8 cellular contexts compared by ENCODE assay signal in genomic region chr2:68121873-68122679, GRCh38.
DNase-seq lines count a peak whose midpoint lies in the region; ATAC-seq and FAIRE-seq lines count a peak whose summit lies in the region.

No MANE protein-coding gene starts in this region.

- no peak for ATAC-seq in HG03521 (IDR thresholded peaks at IDR 0.05; ENCODE audit: unreplicated experiment)

- DNase-seq in NCI-H524 (lab: John Stamatoyannopoulos, UW) (peak; percentile 63 to 83), NCI-H524 treated with DMSO at 0.1 percent for 48 hours (lab: John Stamatoyannopoulos, UW) (no peak), NCI-H146 (lab: John Stamatoyannopoulos, UW) (peak; percentile 72), brain pericyte (ENCODE audit: low read depth, low spot score) (peak; percentile 47), iPS-NIHi7 (ENCODE audit: extremely low spot score) (peak; percentile 87)
- DNase-seq in stimulated activated CD4-positive, alpha-beta T cell treated with anti-CD3 and anti-CD28 coated beads, Interleukin-12 subunit alpha, Interleukin-12 subunit beta, amount 100 ng/mL, for 48 hours (ENCODE audit: low read depth in 2 of 3, low spot score in 1 of 3): peak; percentile 50 to 79 (median 68)

- FAIRE-seq in TTC549 (lab: Jason Lieb, UNC): peak; percentile 72
